8 cellular contexts compared by ENCODE assay signal in genomic region chr18:63971320-63972071, GRCh38. TPM values are rescaled to one million over a fixed set of nuclear protein-coding genes. Genes with fewer than 3 reads are reported as not detected.
DNase-seq lines count a peak whose midpoint lies in the region; FAIRE-seq and TF ChIP-seq lines count a peak whose summit lies in the region.

No MANE protein-coding gene starts in this region.

- in situ Hi-C loops in G401 (cut with HindIII; ENCODE audit: low sequenced_read_pairs) = no loop called here

- no peaks in the 10 kb centered on the region for H3K27me3 Mint-ChIP-seq in CD4-positive, alpha-beta memory T cell
- H3K27me3 Mint-ChIP-seq in nephron (ENCODE audit: low read depth) = no peaks in the 10 kb centered on the region

- POLR2A ChIA-PET in CD4-positive, alpha-beta memory T cell (lab: Charles Lee; ENCODE audit: partially characterized antibody) = no interaction called here

- no peaks in the 10 kb centered on the region for H3K36me3 ChIP-seq in CD4-positive, alpha-beta memory T cell (ENCODE audit: insufficient read depth, low read length)

- H3K27me3 ChIP-seq in CD4-positive, alpha-beta memory T cell (ENCODE audit: insufficient read depth, low read length) = no peaks in the 10 kb centered on the region
- no peaks in the 10 kb centered on the region for H3K27me3 ChIP-seq in dorsolateral prefrontal cortex

- H3K4me3 ChIP-seq in CD4-positive, alpha-beta memory T cell (ENCODE audit: low read length in 2 of 2) = no peak overlapping the region
- peak overlapping the region in 58 of 59 donors; percentile 67 to 98 (median 88) for H3K4me3 ChIP-seq in dorsolateral prefrontal cortex

- H3K4me3 Mint-ChIP-seq in CD4-positive, alpha-beta memory T cell = peak overlapping the region; percentile 87 to 99 (median 96)
- peak overlapping the region; percentile 92 to 95 (median 94) for H3K4me3 Mint-ChIP-seq in nephron

- peaks cover 24 to 38% (median 25%) of the 10 kb centered on the region in 4 donors for H3K4me1 Mint-ChIP-seq in CD4-positive, alpha-beta memory T cell
- peaks cover 11% of the 10 kb centered on the region for H3K4me1 Mint-ChIP-seq in nephron

- CTCF ChIA-PET in CD4-positive, alpha-beta memory T cell (lab: Charles Lee; ENCODE audit: partially characterized antibody) = interaction anchor here (1.6 kb wide), 1 partner anchor 36 kb away, joined by 4 read pairs; no protein-coding TSS in a partner anchor

- no peak for DNase-seq in CD4-positive, alpha-beta memory T cell
- DNase-seq in MV-4-11 (lab: John Stamatoyannopoulos, UW) (peak; percentile 11), dorsolateral prefrontal cortex (no peak), NCI-H774 (lab: John Stamatoyannopoulos, UW) (no peak), frontal cortex (ENCODE audit: low spot score in 2 of 2) (no peak), G401 (ENCODE audit: low spot score) (no peak), NCI-H1105 (lab: John Stamatoyannopoulos, UW) (no peak)

- H3K36me3 Mint-ChIP-seq in CD4-positive, alpha-beta memory T cell = peaks cover 0 to 4% of the 10 kb centered on the region in 2 donors
- no peaks in the 10 kb centered on the region for H3K36me3 Mint-ChIP-seq in nephron (ENCODE audit: low read depth)

- FAIRE-seq in frontal cortex (lab: Jason Lieb, UNC) = no peak

- H3K4me1 ChIP-seq in CD4-positive, alpha-beta memory T cell (ENCODE audit: insufficient read depth, low read length) = peaks cover 16% of the 10 kb centered on the region

- TF ChIP-seq CTCF in dorsolateral prefrontal cortex (IDR thresholded peaks at IDR 0.05 in 54 of 56, conservative IDR thresholded peaks at IDR 0.05 in 2 of 56; ENCODE audit: low read depth in 1 of 56, partially characterized antibody in 56 of 56) (no peak), nephron (IDR thresholded peaks at IDR 0.05; ENCODE audit: unreplicated experiment in 3 of 3) (no peak)

- intact Hi-C loops in CD4-positive, alpha-beta memory T cell (cut with micrococcal nuclease) = loop anchor here (5.0 kb wide), 1 partner anchor 549 kb away; the partner anchor contains the start of gene VPS4B
- intact Hi-C loops in dorsolateral prefrontal cortex (cut with DNase I) = loop anchor here in 1 of 2 donors (10.0 kb wide), 1 partner anchor 127 kb away; no protein-coding TSS in a partner anchor

- H3K27ac Mint-ChIP-seq in CD4-positive, alpha-beta memory T cell = peak overlapping the region; percentile 57 to 92 (median 87)
- peak overlapping the region; percentile 92 to 99 (median 99) for H3K27ac Mint-ChIP-seq in nephron

- H3K9me3 Mint-ChIP-seq in CD4-positive, alpha-beta memory T cell = no peaks in the 10 kb centered on the region
- H3K9me3 Mint-ChIP-seq in nephron = no peaks in the 10 kb centered on the region

- H3K9me3 ChIP-seq in CD4-positive, alpha-beta memory T cell (ENCODE audit: control insufficient read depth in 1 of 2, low read length in 2 of 2) = no peaks in the 10 kb centered on the region

- H3K27ac ChIP-seq in CD4-positive, alpha-beta memory T cell (ENCODE audit: low read depth, low read length) = no peak overlapping the region
- H3K27ac ChIP-seq in dorsolateral prefrontal cortex = peak overlapping the region; percentile 61 to 99 (median 97)

RNA-seq across cellular contexts. Expression of gene SERPINB8, which starts 1.6 kb away (rescaled TPM):
- 10 to 100 TPM; 13.8 to 16.3 TPM for total RNA-seq in CD4-positive, alpha-beta memory T cell
- polyA plus RNA-seq in CD4-positive, alpha-beta memory T cell = 10 to 100 TPM; 14.2 to 16.3 TPM
- 10 to 100 TPM in 6 of 120 experiments, 1 to 10 TPM in 114; 1.8 to 12.8 (median 5.7) TPM for total RNA-seq in dorsolateral prefrontal cortex
- 1.6 TPM for total RNA-seq in frontal cortex
- not detected in 2 replicates for total RNA-seq in G401 (2014; rRNA removed; shearing (Covaris generic))

RNA-seq across cellular contexts. Expression of gene HMSD, which starts 22.4 kb away (rescaled TPM):
- total RNA-seq in CD4-positive, alpha-beta memory T cell = 1 to 10 TPM; 1.8 to 2.2 TPM
- polyA plus RNA-seq in CD4-positive, alpha-beta memory T cell = not detected
- total RNA-seq in dorsolateral prefrontal cortex (10 to 100 TPM in 7 of 120 experiments, 1 to 10 TPM in 94, under 1 TPM in 17, not detected in 2; 0.28 to 19.8 (median 3.0) TPM), frontal cortex (not detected)
- not detected in 2 replicates for total RNA-seq in G401 (2014; rRNA removed; shearing (Covaris generic))

Comparison
In these comparisons a context has a peak if more than half of its experiments do, and no peak if none do; other contexts are left out.
1. H3K4me3 ChIP-seq: peak in dorsolateral prefrontal cortex (58 of 59); none in CD4-positive, alpha-beta memory T cell (0 of 2).